In the genomic region with DNA sequence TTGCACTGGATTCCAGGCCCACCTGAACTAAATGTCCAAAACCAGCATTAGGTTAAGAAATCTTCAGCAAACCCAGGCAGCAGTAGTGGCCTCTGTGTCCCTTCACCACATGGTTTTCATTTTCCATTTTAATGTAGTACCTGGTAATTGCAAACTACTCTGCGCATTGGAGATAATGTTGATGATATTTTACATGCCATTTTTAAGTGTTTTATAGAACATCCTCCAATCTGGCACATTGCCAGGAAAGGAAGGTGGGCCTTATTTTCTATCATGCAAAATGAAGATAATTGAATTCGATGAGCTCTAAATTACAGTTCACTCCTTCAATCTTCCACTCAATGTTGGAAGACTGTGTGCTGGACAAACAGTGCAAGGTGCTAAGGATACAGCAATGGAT, we compare ENCODE assay signal across 20 cellular contexts.
"Had no signal": no experiment of that assay in that cellular context is flagged by ENCODE, and none has a peak within 500 bp of the region (broad histone marks: within the 10 kb centered on the region; RNA-seq: fewer than 3 reads in every experiment).

No MANE protein-coding gene starts in this region.

- H3K27ac Mint-ChIP-seq: activated naive CD8-positive, alpha-beta T cell; activated T-helper 1 cell treated with anti-CD3 and anti-CD28 coated beads, Interleukin-12 subunit alpha, Interleukin-12 subunit beta, Interleukin-2, Interleukin-4 antibody, amounts not matched to agents 30 ng/mL and 10 ng/mL and 1 ng/mL, durations not matched to agents 14 hours and 24 hours and 36 hours; stimulated activated naive CD8-positive, alpha-beta T cell treated with anti-CD3 and anti-CD28 coated beads, Interleukin-15, Interleukin-2, amounts not matched to agents 100 ng/mL and 50 ng/mL, for 24 hours had no signal

- H3K27me3 ChIP-seq: esophagus muscularis mucosa, gastroesophageal sphincter, heart left ventricle, tibial nerve had no signal

- H3K36me3 Mint-ChIP-seq: activated naive CD8-positive, alpha-beta T cell had no signal

- H3K27me3 Mint-ChIP-seq: activated naive CD8-positive, alpha-beta T cell; stimulated activated naive CD8-positive, alpha-beta T cell treated with anti-CD3 and anti-CD28 coated beads, Interleukin-15, Interleukin-2, amounts not matched to agents 100 ng/mL and 50 ng/mL, for 24 hours had no signal

- H3K27ac ChIP-seq: esophagus muscularis mucosa, gastroesophageal sphincter, heart left ventricle, left ventricle myocardium inferior, psoas muscle, tibial nerve, WERI-Rb-1 had no signal

- H3K36me3 ChIP-seq: esophagus muscularis mucosa, gastroesophageal sphincter, heart left ventricle, left ventricle myocardium inferior, tibial nerve, WERI-Rb-1 had no signal

- H3K4me1 ChIP-seq: gastroesophageal sphincter, heart left ventricle, left ventricle myocardium inferior, psoas muscle, tibial nerve had no signal

- H3K9me3 Mint-ChIP-seq: activated T-helper 1 cell treated with anti-CD3 and anti-CD28 coated beads, Interleukin-12 subunit alpha, Interleukin-12 subunit beta, Interleukin-2, Interleukin-4 antibody, amounts not matched to agents 30 ng/mL and 10 ng/mL and 1 ng/mL, durations not matched to agents 14 hours and 24 hours and 36 hours; stimulated activated naive CD8-positive, alpha-beta T cell treated with anti-CD3 and anti-CD28 coated beads, Interleukin-15, Interleukin-2, amounts not matched to agents 100 ng/mL and 50 ng/mL, for 24 hours had no signal

- ATAC-seq: gastroesophageal sphincter, heart left ventricle, psoas muscle, right cardiac atrium had no signal

- H3K4me3 Mint-ChIP-seq: activated naive CD8-positive, alpha-beta T cell; activated T-helper 1 cell treated with anti-CD3 and anti-CD28 coated beads, Interleukin-12 subunit alpha, Interleukin-12 subunit beta, Interleukin-2, Interleukin-4 antibody, amounts not matched to agents 30 ng/mL and 10 ng/mL and 1 ng/mL, durations not matched to agents 14 hours and 24 hours and 36 hours; stimulated activated naive CD8-positive, alpha-beta T cell treated with anti-CD3 and anti-CD28 coated beads, Interleukin-15, Interleukin-2, amounts not matched to agents 100 ng/mL and 50 ng/mL, for 24 hours had no signal

- DNase-seq: activated CD4-positive, alpha-beta T cell treated with anti-CD3 and anti-CD28 coated beads, Interleukin-2, amount 50 U/mL, for 4 hours; activated gamma-delta T cell treated with Interleukin-2 at 50 U/mL for 16 hours; effector CD4-positive, alpha-beta T cell; heart left ventricle; kidney glomerular epithelial cell; left ventricle myocardium inferior; mammary epithelial cell; midbrain; psoas muscle; right cardiac atrium; small intestine; stimulated activated CD4-positive, alpha-beta T cell treated with anti-CD3 and anti-CD28 coated beads, Interleukin-15, amount 100 ng/mL, for 24 hours; stimulated activated CD4-positive, alpha-beta T cell treated with anti-CD3 and anti-CD28 coated beads, Interleukin-2, amount 100 ng/mL, for 48 hours; WERI-Rb-1 had no signal

- H3K4me3 ChIP-seq: esophagus muscularis mucosa, gastroesophageal sphincter, heart left ventricle, left ventricle myocardium inferior, psoas muscle, tibial nerve had no signal

- H3K9me3 ChIP-seq: esophagus muscularis mucosa, gastroesophageal sphincter, heart left ventricle, left ventricle myocardium inferior, psoas muscle, tibial nerve had no signal
